Comparison of ENCODE assay signal across 7 cellular contexts in genomic region chr9:36488322-36488838, GRCh38.
DNase-seq lines count a peak whose midpoint lies in the region; ATAC-seq lines count a peak whose summit lies in the region.

No MANE protein-coding gene starts in this region.

- DNase-seq in KG1 (lab: John Stamatoyannopoulos, UW) = peak; percentile 62
- DNase-seq in activated naive CD4-positive, alpha-beta T cell treated with anti-CD3 and anti-CD28 coated beads, Interleukin-2, amount 10 ng/mL, durations not matched to agents 7 days and 5 days = no peak
- peak; percentile 57 for DNase-seq in islet precursor cell
- DNase-seq in stimulated activated naive B cell treated with anti-CD40 and anti-IgM and Interleukin-4, amounts not matched to agents 10 μg/mL and 1 μg/mL and 100 μg/mL, for 72 hours = no peak

- no peak for ATAC-seq in stimulated activated naive B cell treated with anti-CD40 and anti-IgM and Interleukin-4, amounts not matched to agents 10 μg/mL and 1 μg/mL and 100 μg/mL, for 72 hours (replicated peaks)
- ATAC-seq in HG03442 (IDR thresholded peaks at IDR 0.05; ENCODE audit: unreplicated experiment) (no peak), HG02938 (IDR thresholded peaks at IDR 0.05; ENCODE audit: unreplicated experiment) (no peak), HG02970 (IDR thresholded peaks at IDR 0.05; ENCODE audit: low FRiP score, unreplicated experiment) (no peak)

- no peaks in the 10 kb centered on the region for H3K9me3 Mint-ChIP-seq in activated naive CD4-positive, alpha-beta T cell treated with anti-CD3 and anti-CD28 coated beads, Interleukin-2, amount 10 ng/mL, durations not matched to agents 7 days and 5 days
- no peaks in the 10 kb centered on the region for H3K9me3 Mint-ChIP-seq in stimulated activated naive B cell treated with anti-CD40 and anti-IgM and Interleukin-4, amounts not matched to agents 10 μg/mL and 1 μg/mL and 100 μg/mL, for 72 hours

- CTCF ChIA-PET in activated naive CD4-positive, alpha-beta T cell treated with anti-CD3 and anti-CD28 coated beads, Interleukin-2, amount 10 ng/mL, durations not matched to agents 7 days and 5 days (lab: Charles Lee) = interaction anchor here (1.3 to 1.6 kb wide), 2 partner anchors 38 to 80 kb away, joined by 5 read pairs; no protein-coding TSS in a partner anchor

- no peaks in the 10 kb centered on the region for H3K27me3 Mint-ChIP-seq in activated naive CD4-positive, alpha-beta T cell treated with anti-CD3 and anti-CD28 coated beads, Interleukin-2, amount 10 ng/mL, durations not matched to agents 7 days and 5 days
- no peaks in the 10 kb centered on the region for H3K27me3 Mint-ChIP-seq in stimulated activated naive B cell treated with anti-CD40 and anti-IgM and Interleukin-4, amounts not matched to agents 10 μg/mL and 1 μg/mL and 100 μg/mL, for 72 hours

- peak overlapping the region; percentile 98 for H3K27ac Mint-ChIP-seq in activated naive CD4-positive, alpha-beta T cell treated with anti-CD3 and anti-CD28 coated beads, Interleukin-2, amount 10 ng/mL, durations not matched to agents 7 days and 5 days
- peak overlapping the region; percentile 100 for H3K27ac Mint-ChIP-seq in stimulated activated naive B cell treated with anti-CD40 and anti-IgM and Interleukin-4, amounts not matched to agents 10 μg/mL and 1 μg/mL and 100 μg/mL, for 72 hours

- H3K4me1 Mint-ChIP-seq in activated naive CD4-positive, alpha-beta T cell treated with anti-CD3 and anti-CD28 coated beads, Interleukin-2, amount 10 ng/mL, durations not matched to agents 7 days and 5 days = peaks cover 61% of the 10 kb centered on the region
- peaks cover 24 to 46% of the 10 kb centered on the region in 2 donors for H3K4me1 Mint-ChIP-seq in stimulated activated naive B cell treated with anti-CD40 and anti-IgM and Interleukin-4, amounts not matched to agents 10 μg/mL and 1 μg/mL and 100 μg/mL, for 72 hours

- H3K4me3 Mint-ChIP-seq in activated naive CD4-positive, alpha-beta T cell treated with anti-CD3 and anti-CD28 coated beads, Interleukin-2, amount 10 ng/mL, durations not matched to agents 7 days and 5 days = peak overlapping the region; percentile 91
- H3K4me3 Mint-ChIP-seq in stimulated activated naive B cell treated with anti-CD40 and anti-IgM and Interleukin-4, amounts not matched to agents 10 μg/mL and 1 μg/mL and 100 μg/mL, for 72 hours = peak overlapping the region; percentile 92 to 97

- no peaks in the 10 kb centered on the region for H3K36me3 Mint-ChIP-seq in activated naive CD4-positive, alpha-beta T cell treated with anti-CD3 and anti-CD28 coated beads, Interleukin-2, amount 10 ng/mL, durations not matched to agents 7 days and 5 days
- no peaks in the 10 kb centered on the region for H3K36me3 Mint-ChIP-seq in stimulated activated naive B cell treated with anti-CD40 and anti-IgM and Interleukin-4, amounts not matched to agents 10 μg/mL and 1 μg/mL and 100 μg/mL, for 72 hours

Comparison
In these comparisons a context has a peak if more than half of its experiments do, and no peak if none do; other contexts are left out.
1. DNase-seq: peak in KG1 (single experiment) and islet precursor cell (single experiment); none in activated naive CD4-positive, alpha-beta T cell treated with anti-CD3 and anti-CD28 coated beads, Interleukin-2, amount 10 ng/mL, durations not matched to agents 7 days and 5 days (single experiment) and stimulated activated naive B cell treated with anti-CD40 and anti-IgM and Interleukin-4, amounts not matched to agents 10 μg/mL and 1 μg/mL and 100 μg/mL, for 72 hours (single experiment).